In the genomic region with DNA sequence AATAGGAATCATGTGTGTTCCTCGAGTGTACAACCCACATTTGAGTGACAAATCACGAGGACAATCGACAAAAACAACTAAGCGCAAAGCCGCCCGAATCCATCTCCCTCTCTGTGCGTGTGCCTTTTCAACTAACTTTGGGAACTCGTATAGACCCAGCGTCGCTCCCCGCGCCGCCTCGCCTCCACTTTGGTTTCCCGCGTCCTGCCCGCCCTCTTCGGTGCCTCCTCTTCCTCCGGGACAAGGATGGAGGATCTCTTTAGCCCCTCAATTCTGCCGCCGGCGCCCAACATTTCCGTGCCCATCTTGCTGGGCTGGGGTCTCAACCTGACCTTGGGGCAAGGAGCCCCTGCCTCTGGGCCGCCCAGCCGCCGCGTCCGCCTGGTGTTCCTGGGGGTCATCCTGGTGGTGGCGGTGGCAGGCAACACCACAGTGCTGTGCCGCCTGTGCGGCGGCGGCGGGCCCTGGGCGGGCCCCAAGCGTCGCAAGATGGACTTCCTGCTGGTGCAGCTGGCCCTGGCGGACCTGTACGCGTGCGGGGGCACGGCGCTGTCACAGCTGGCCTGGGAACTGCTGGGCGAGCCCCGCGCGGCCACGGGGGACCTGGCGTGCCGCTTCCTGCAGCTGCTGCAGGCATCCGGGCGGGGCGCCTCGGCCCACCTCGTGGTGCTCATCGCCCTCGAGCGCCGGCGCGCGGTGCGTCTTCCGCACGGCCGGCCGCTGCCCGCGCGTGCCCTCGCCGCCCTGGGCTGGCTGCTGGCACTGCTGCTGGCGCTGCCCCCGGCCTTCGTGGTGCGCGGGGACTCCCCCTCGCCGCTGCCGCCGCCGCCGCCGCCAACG, we compare ENCODE assay signal across 8 cellular contexts. TPM values are rescaled to one million over a fixed set of nuclear protein-coding genes. Genes with fewer than 3 reads are reported as not detected.
DNase-seq lines count a peak whose midpoint lies in the region; ATAC-seq and TF ChIP-seq lines count a peak whose summit lies in the region.

TSS of gene GPR150 (plus strand) at position 58 of the 840 bp plus-strand sequence. CDS start at position 247, 189 bp downstream.

- ATAC-seq in HG02852 (IDR thresholded peaks at IDR 0.05; ENCODE audit: unreplicated experiment), result peak; percentile 58
- peak; percentile 76 for ATAC-seq in activated CD8-positive, alpha-beta memory T cell treated with anti-CD3 and anti-CD28 coated beads, Interleukin-2, amount 10 ng/mL, durations not matched to agents 7 days and 5 days
- peak; percentile 91 to 93 for ATAC-seq in natural killer cell treated with Interleukin-12 subunit alpha and Interleukin-12 subunit beta and Interleukin-15 and Interleukin-18, amount 100 ng/mL, for 72 hours

- H3K4me1 Mint-ChIP-seq in activated CD8-positive, alpha-beta memory T cell treated with anti-CD3 and anti-CD28 coated beads, Interleukin-2, amount 10 ng/mL, durations not matched to agents 7 days and 5 days, result peaks cover 35% of the 10 kb centered on the region
- H3K4me1 Mint-ChIP-seq in natural killer cell treated with Interleukin-12 subunit alpha and Interleukin-12 subunit beta and Interleukin-15 and Interleukin-18, amount 100 ng/mL, for 72 hours (ENCODE audit: low read depth in 2 of 2), result peaks cover 30 to 36% of the 10 kb centered on the region in 2 donors

- H3K9me3 ChIP-seq in esophagus squamous epithelium, result no peaks in the 10 kb centered on the region

- DNase-seq in SKM-1 treated with dmso at 0.1 percent for 144 hours (lab: John Stamatoyannopoulos, UW; ENCODE audit: unreplicated experiment) (peak; percentile 37), SKM-1 (lab: John Stamatoyannopoulos, UW; ENCODE audit: unreplicated experiment) (no peak), NCI-H2171 (lab: John Stamatoyannopoulos, UW) (peak; percentile 19), esophagus squamous epithelium (lab: John Stamatoyannopoulos, UW) (peak; percentile 6), superior temporal gyrus (ENCODE audit: extremely low spot score) (peak; percentile 68)
- DNase-seq in activated CD8-positive, alpha-beta memory T cell treated with anti-CD3 and anti-CD28 coated beads, Interleukin-2, amount 10 ng/mL, durations not matched to agents 7 days and 5 days, result peak; percentile 78
- peak; percentile 86 for DNase-seq in natural killer cell treated with Interleukin-12 subunit alpha and Interleukin-12 subunit beta and Interleukin-15 and Interleukin-18, amount 100 ng/mL, for 72 hours (ENCODE audit: low spot score)

- peak in 1 of 6 experiments; percentile 14 for TF ChIP-seq CTCF in esophagus squamous epithelium (IDR thresholded peaks at IDR 0.05)

- H3K27ac ChIP-seq in esophagus squamous epithelium, result peak within 1 kb of the TSS; percentile 16 to 46 (median 42)

- H3K4me3 ChIP-seq in esophagus squamous epithelium, result peak within 1 kb of the TSS; percentile 47 to 79 (median 58)

- peaks cover 14% of the 10 kb centered on the region for H3K27me3 Mint-ChIP-seq in activated CD8-positive, alpha-beta memory T cell treated with anti-CD3 and anti-CD28 coated beads, Interleukin-2, amount 10 ng/mL, durations not matched to agents 7 days and 5 days
- no peaks in the 10 kb centered on the region for H3K27me3 Mint-ChIP-seq in natural killer cell treated with Interleukin-12 subunit alpha and Interleukin-12 subunit beta and Interleukin-15 and Interleukin-18, amount 100 ng/mL, for 72 hours

- H3K9me3 Mint-ChIP-seq in activated CD8-positive, alpha-beta memory T cell treated with anti-CD3 and anti-CD28 coated beads, Interleukin-2, amount 10 ng/mL, durations not matched to agents 7 days and 5 days (ENCODE audit: low read depth), result no peaks in the 10 kb centered on the region
- H3K9me3 Mint-ChIP-seq in natural killer cell treated with Interleukin-12 subunit alpha and Interleukin-12 subunit beta and Interleukin-15 and Interleukin-18, amount 100 ng/mL, for 72 hours, result no peaks in the 10 kb centered on the region

- H3K27ac Mint-ChIP-seq in activated CD8-positive, alpha-beta memory T cell treated with anti-CD3 and anti-CD28 coated beads, Interleukin-2, amount 10 ng/mL, durations not matched to agents 7 days and 5 days, result peak within 1 kb of the TSS; percentile 67
- H3K27ac Mint-ChIP-seq in natural killer cell treated with Interleukin-12 subunit alpha and Interleukin-12 subunit beta and Interleukin-15 and Interleukin-18, amount 100 ng/mL, for 72 hours, result peak within 1 kb of the TSS; percentile 53 to 63

- intact Hi-C loops in esophagus squamous epithelium (cut with DNase I), result no loop called here

- 0 to 5% methylated on average over 17 to 21 of the region's 85 CpGs for WGBS in esophagus squamous epithelium, 2 donors

- CTCF ChIA-PET in activated CD8-positive, alpha-beta memory T cell treated with anti-CD3 and anti-CD28 coated beads, Interleukin-2, amount 10 ng/mL, durations not matched to agents 7 days and 5 days (lab: Charles Lee), result interaction anchor here (0.6 to 1.8 kb wide), 3 partner anchors 11 to 190 kb away, joined by 3 to 11 read pairs (median 3); no protein-coding TSS in a partner anchor

- peak within 1 kb of the TSS; percentile 80 for H3K4me3 Mint-ChIP-seq in activated CD8-positive, alpha-beta memory T cell treated with anti-CD3 and anti-CD28 coated beads, Interleukin-2, amount 10 ng/mL, durations not matched to agents 7 days and 5 days
- H3K4me3 Mint-ChIP-seq in natural killer cell treated with Interleukin-12 subunit alpha and Interleukin-12 subunit beta and Interleukin-15 and Interleukin-18, amount 100 ng/mL, for 72 hours, result peak within 1 kb of the TSS; percentile 93

- peaks cover 0 to 31% (median 0%) of the 10 kb centered on the region in 4 donors for H3K27me3 ChIP-seq in esophagus squamous epithelium

- H3K4me1 ChIP-seq in esophagus squamous epithelium, result peaks cover 11 to 31% (median 19%) of the 10 kb centered on the region in 3 donors

- H3K36me3 ChIP-seq in esophagus squamous epithelium, result no peaks in the 10 kb centered on the region

- H3K36me3 Mint-ChIP-seq in activated CD8-positive, alpha-beta memory T cell treated with anti-CD3 and anti-CD28 coated beads, Interleukin-2, amount 10 ng/mL, durations not matched to agents 7 days and 5 days, result peaks cover 4% of the 10 kb centered on the region
- H3K36me3 Mint-ChIP-seq in natural killer cell treated with Interleukin-12 subunit alpha and Interleukin-12 subunit beta and Interleukin-15 and Interleukin-18, amount 100 ng/mL, for 72 hours, result no peaks in the 10 kb centered on the region

- no peak for TF ChIP-seq POLR2A in esophagus squamous epithelium (IDR thresholded peaks at IDR 0.05)

RNA-seq across cellular contexts. Expression of gene GPR150, which starts in this region (rescaled TPM):
- under 1 TPM; 0.28 to 0.58 TPM for total RNA-seq in activated CD8-positive, alpha-beta memory T cell treated with anti-CD3 and anti-CD28 coated beads, Interleukin-2, amount 10 ng/mL, durations not matched to agents 7 days and 5 days
- not detected for total RNA-seq in esophagus squamous epithelium
- total RNA-seq in natural killer cell treated with Interleukin-12 subunit alpha and Interleukin-12 subunit beta and Interleukin-15 and Interleukin-18, amount 100 ng/mL, for 72 hours, result under 1 TPM in 1 of 2 donors, not detected in 1; 0.21 TPM

Comparison
In these comparisons a context has a peak if more than half of its experiments do, and no peak if none do; other contexts are left out.
1. Peak in DNase-seq and ATAC-seq in activated CD8-positive, alpha-beta memory T cell treated with anti-CD3 and anti-CD28 coated beads, Interleukin-2, amount 10 ng/mL, durations not matched to agents 7 days and 5 days; RNA of the gene not detected or under 1 TPM.
2. Peak in DNase-seq, H3K4me3 ChIP-seq and H3K27ac ChIP-seq in esophagus squamous epithelium; RNA of the gene not detected or under 1 TPM.
3. Peak in DNase-seq and ATAC-seq in natural killer cell treated with Interleukin-12 subunit alpha and Interleukin-12 subunit beta and Interleukin-15 and Interleukin-18, amount 100 ng/mL, for 72 hours; RNA of the gene not detected or under 1 TPM.